Comparison of ENCODE assay signal across 31 cellular contexts in the genomic region with DNA sequence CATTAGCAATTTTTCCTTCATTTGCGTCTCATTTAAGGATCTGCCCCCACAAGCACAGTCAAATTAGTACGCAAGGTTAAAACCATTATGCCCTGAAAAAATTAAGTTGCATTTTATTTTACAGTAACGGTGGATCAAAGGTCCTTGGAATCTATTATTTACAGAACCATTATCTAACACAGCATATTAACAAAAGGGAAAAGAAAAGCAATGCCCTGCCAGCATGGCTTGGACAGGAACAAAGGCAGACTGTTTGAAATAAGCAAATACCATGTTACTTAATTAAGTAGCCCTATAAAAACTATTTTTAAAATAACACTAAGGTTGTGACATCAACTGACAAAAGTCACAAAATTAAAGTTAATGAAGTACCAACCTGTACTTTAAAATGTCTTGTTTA.
DNase-seq lines count a peak whose midpoint lies in the region; ATAC-seq, FAIRE-seq and TF ChIP-seq lines count a peak whose summit lies in the region.
"Had no signal": no experiment of that assay in that cellular context is flagged by ENCODE, and none has a peak within 500 bp of the region (broad histone marks: within the 10 kb centered on the region; RNA-seq: fewer than 3 reads in every experiment).

No MANE protein-coding gene starts in this region.

- BruUV-seq in HepG2 (replicated peaks; lab: Mats Ljungman, UMichigan): no TSS peak

- no peaks in the 10 kb centered on the region for H3K36me3 Mint-ChIP-seq in activated CD4-positive, alpha-beta memory T cell treated with anti-CD3 and anti-CD28 coated beads, Interleukin-2, amount 10 ng/mL, durations not matched to agents 7 days and 5 days (ENCODE audit: low read depth)

- POLR2A ChIA-PET in HepG2 (lab: Yijun Ruan, JAX): no interaction called here
- POLR2A ChIA-PET in activated CD4-positive, alpha-beta memory T cell treated with anti-CD3 and anti-CD28 coated beads, Interleukin-2, amount 10 ng/mL, durations not matched to agents 7 days and 5 days (lab: Charles Lee): no interaction called here

- no peaks in the 10 kb centered on the region for H3K27me3 Mint-ChIP-seq in activated CD4-positive, alpha-beta memory T cell treated with anti-CD3 and anti-CD28 coated beads, Interleukin-2, amount 10 ng/mL, durations not matched to agents 7 days and 5 days
- H3K27me3 Mint-ChIP-seq: activated CD8-positive, alpha-beta T cell treated with anti-CD3 and anti-CD28 coated beads for 36 hours; activated naive CD8-positive, alpha-beta T cell; naive B cell; stimulated activated memory B cell treated with anti-CD40 and anti-IgM and Interleukin-4, amounts not matched to agents 10 μg/mL and 1 μg/mL and 100 μg/mL, for 72 hours had no signal

- intact Hi-C loops in HepG2 (cut with micrococcal nuclease; ENCODE audit: unreplicated experiment): loop anchor here (5.0 to 10.0 kb wide), 4 partner anchors 48 to 360 kb away; partner anchors contain the start of gene SOBP
- intact Hi-C loops in right lobe of liver (cut with DNase I): no loop called here

- H3K4me1 Mint-ChIP-seq in activated CD4-positive, alpha-beta memory T cell treated with anti-CD3 and anti-CD28 coated beads, Interleukin-2, amount 10 ng/mL, durations not matched to agents 7 days and 5 days: no peaks in the 10 kb centered on the region

- no peak for TF ChIP-seq POLR2A in HepG2 (IDR thresholded peaks at IDR 0.05; ENCODE audit: insufficient read depth in 1 of 2, low read depth in 2 of 2, low read length in 2 of 2)
- no peak for TF ChIP-seq POLR2A in right lobe of liver (IDR thresholded peaks at IDR 0.05)

- FAIRE-seq in HepG2 (lab: Jason Lieb, UNC): peak; percentile 76
- FAIRE-seq: bronchial epithelial cell, GM12892, HTR-8/SVneo had no signal

- H3K27me3 ChIP-seq in HepG2 (ENCODE audit: control insufficient read depth in 1 of 2, insufficient read depth in 2 of 2, low read length in 2 of 2): no peaks in the 10 kb centered on the region
- H3K27me3 ChIP-seq in right lobe of liver: no peaks in the 10 kb centered on the region
- H3K27me3 ChIP-seq: MG63 had no signal

- H3K36me3 ChIP-seq in HepG2 (replicated peaks in 1 of 2; ENCODE audit: control insufficient read depth in 1 of 2, insufficient read depth in 2 of 2, low read length in 2 of 2) (no peaks in the 10 kb centered on the region), right lobe of liver (no peaks in the 10 kb centered on the region)
- H3K36me3 ChIP-seq: lower lobe of right lung, MG63 had no signal

- H3K4me3 ChIP-seq in HepG2 (replicated peaks in 1 of 3; ENCODE audit: insufficient read depth in 1 of 3, low read depth in 2 of 3, low read length in 3 of 3) (peak overlapping the region in 2 of 3 experiments; percentile 5 to 30; a peak in 1 of 6 replicates), right lobe of liver (no peak overlapping the region)
- H3K4me3 ChIP-seq: lower lobe of right lung, MG63, skin epidermis had no signal

- H3K27ac ChIP-seq in HepG2 (ENCODE audit: extremely low read length, insufficient read depth, low read length) (peak overlapping the region; percentile 57), right lobe of liver (no peak overlapping the region)
- H3K27ac ChIP-seq: epithelial cell of prostate, lower lobe of right lung, skin epidermis had no signal

- no peak for TF ChIP-seq EP300 in HepG2 (IDR thresholded peaks at IDR 0.05; ENCODE audit: low read depth in 2 of 2, low read length in 2 of 2)
- TF ChIP-seq EP300 in HepG2 (CRISPR knock-in tag; IDR thresholded peaks at IDR 0.05; ENCODE audit: borderline replicate concordance): no peak

- no peak for TF ChIP-seq RAD21 in HepG2 (CRISPR knock-in tag; IDR thresholded peaks at IDR 0.05)

- 47% methylated on average over 3 of the region's 3 CpGs for WGBS in HepG2 (ENCODE audit: low lambda C conversion rate)
- WGBS in right lobe of liver (ENCODE audit: insufficient coverage, low coverage, low lambda C conversion rate, missing lambda C conversion rate): 63% methylated on average over 3 of the region's 3 CpGs

- CTCF ChIA-PET in HepG2 (lab: Yijun Ruan, JAX; ENCODE audit: low intra/inter-chr PET ratio, low total read pairs): no interaction called here
- CTCF ChIA-PET in activated CD4-positive, alpha-beta memory T cell treated with anti-CD3 and anti-CD28 coated beads, Interleukin-2, amount 10 ng/mL, durations not matched to agents 7 days and 5 days (lab: Charles Lee): no interaction called here

- peak; percentile 80 for ATAC-seq in HepG2
- ATAC-seq in right lobe of liver: no peak
- ATAC-seq: activated CD8-positive, alpha-beta T cell treated with anti-CD3 and anti-CD28 coated beads for 36 hours; lower lobe of right lung; stimulated activated memory B cell treated with anti-CD40 and anti-IgM and Interleukin-4, amounts not matched to agents 10 μg/mL and 1 μg/mL and 100 μg/mL, for 72 hours had no signal

- TF ChIP-seq CTCF in HepG2 (CRISPR knock-in tag; IDR thresholded peaks at IDR 0.05): no peak
- TF ChIP-seq CTCF in right lobe of liver (IDR thresholded peaks at IDR 0.05): no peak

- no peak overlapping the region for H3K4me3 Mint-ChIP-seq in activated CD4-positive, alpha-beta memory T cell treated with anti-CD3 and anti-CD28 coated beads, Interleukin-2, amount 10 ng/mL, durations not matched to agents 7 days and 5 days
- H3K4me3 Mint-ChIP-seq: activated CD8-positive, alpha-beta T cell treated with anti-CD3 and anti-CD28 coated beads for 36 hours; activated naive CD8-positive, alpha-beta T cell; naive B cell; stimulated activated memory B cell treated with anti-CD40 and anti-IgM and Interleukin-4, amounts not matched to agents 10 μg/mL and 1 μg/mL and 100 μg/mL, for 72 hours had no signal

- H3K9me3 ChIP-seq in HepG2 (ENCODE audit: low read length) (no peaks in the 10 kb centered on the region), right lobe of liver (no peaks in the 10 kb centered on the region)
- H3K9me3 ChIP-seq: lower lobe of right lung, MG63 had no signal

- in situ Hi-C loops in HepG2 (cut with HindIII; ENCODE audit: extremely low pct_ligation_motif_present, low pct_unique_long_range_greater_than_20kb): loop anchor here (10.0 kb wide), 1 partner anchor 140 kb away; the partner anchor contains the start of gene PDSS2

- no peaks in the 10 kb centered on the region for H3K79me2 ChIP-seq in HepG2 (ENCODE audit: insufficient read depth, low read length)

- H2AFZ ChIP-seq in HepG2 (ENCODE audit: low read length): no peak overlapping the region

- H3K4me2 ChIP-seq in HepG2 (ENCODE audit: low read depth, low read length): peak overlapping the region; percentile 59

- peaks cover 27% of the 10 kb centered on the region for H3K4me1 ChIP-seq in HepG2 (ENCODE audit: insufficient read depth, low read length)
- peaks cover 0 to 12% (median 0%) of the 10 kb centered on the region in 4 donors for H3K4me1 ChIP-seq in right lobe of liver

- no peaks in the 10 kb centered on the region for H4K20me1 ChIP-seq in HepG2 (ENCODE audit: insufficient read depth, low read length)

- H3K9me3 Mint-ChIP-seq in activated CD4-positive, alpha-beta memory T cell treated with anti-CD3 and anti-CD28 coated beads, Interleukin-2, amount 10 ng/mL, durations not matched to agents 7 days and 5 days: no peaks in the 10 kb centered on the region
- H3K9me3 Mint-ChIP-seq: activated CD8-positive, alpha-beta T cell treated with anti-CD3 and anti-CD28 coated beads for 36 hours had no signal

- H3K27ac Mint-ChIP-seq in activated CD4-positive, alpha-beta memory T cell treated with anti-CD3 and anti-CD28 coated beads, Interleukin-2, amount 10 ng/mL, durations not matched to agents 7 days and 5 days: no peak overlapping the region
- H3K27ac Mint-ChIP-seq: activated CD8-positive, alpha-beta T cell treated with anti-CD3 and anti-CD28 coated beads for 36 hours; activated naive CD8-positive, alpha-beta T cell; naive B cell; stimulated activated memory B cell treated with anti-CD40 and anti-IgM and Interleukin-4, amounts not matched to agents 10 μg/mL and 1 μg/mL and 100 μg/mL, for 72 hours had no signal

- 0 out of 2 replicates have a peak overlapping the region, but pooled peaks have one; percentile 15 for H3K9ac ChIP-seq in HepG2 (ENCODE audit: insufficient read depth, low read depth, low read length)

- DNase-seq in HepG2 (ENCODE audit: low spot score) (peak; percentile 87), right lobe of liver (no peak), NCI-H1930 (lab: John Stamatoyannopoulos, UW) (peak; percentile 79 to 92), NCI-H774 (lab: John Stamatoyannopoulos, UW) (peak; percentile 85), retina (peak; percentile 73), nucleus accumbens (lab: John Stamatoyannopoulos, UW) (no peak), activated gamma-delta T cell (lab: John Stamatoyannopoulos, UW) (no peak)
- no peak for DNase-seq in activated CD4-positive, alpha-beta memory T cell treated with anti-CD3 and anti-CD28 coated beads, Interleukin-2, amount 10 ng/mL, durations not matched to agents 7 days and 5 days
- DNase-seq: activated CD4-positive, alpha-beta T cell treated with anti-CD3 and anti-CD28 coated beads for 1 hour; activated CD8-positive, alpha-beta memory T cell treated with anti-CD3 and anti-CD28 coated beads, Interleukin-2, amount 50 U/mL, for 48 hours; activated CD8-positive, alpha-beta T cell treated with anti-CD3 and anti-CD28 coated beads for 36 hours; anterior cingulate cortex; hippocampal formation; KBM-7; lower lobe of right lung; MG63; midbrain; naive B cell; NCI-H187; NCI-H524; SHP77 treated with DMSO at 0.1 percent for 48 hours; substantia nigra; T-helper 2 cell; trophoblast cell had no signal

TF ChIP-seq in HepG2, 621 proteins besides CTCF, POLR2A, EP300 and RAD21 (continues in another document):
- TF ChIP-seq ZNF550 (CRISPR knock-in tag; IDR thresholded peaks at IDR 0.05; ENCODE audit: borderline replicate concordance): no peak
- TF ChIP-seq CEBPG (CRISPR knock-in tag; IDR thresholded peaks at IDR 0.05): peak; percentile 36; the same call in 1 of the 2 replicates
- no peak for TF ChIP-seq ZMYM4 (CRISPR knock-in tag; IDR thresholded peaks at IDR 0.05)
- no peak for TF ChIP-seq DBP (CRISPR knock-in tag; IDR thresholded peaks at IDR 0.05; ENCODE audit: not compliant biosample characterization)
- TF ChIP-seq SMAD1 (CRISPR knock-in tag; IDR thresholded peaks at IDR 0.05; ENCODE audit: borderline replicate concordance, low read depth): no peak
- no peak for TF ChIP-seq ZNF777 (CRISPR knock-in tag; IDR thresholded peaks at IDR 0.05)
- no peak for TF ChIP-seq ZNF616 (CRISPR knock-in tag; IDR thresholded peaks at IDR 0.05; ENCODE audit: low read depth)

Comparison
In these comparisons a context has a peak if more than half of its experiments do, and no peak if none do; other contexts are left out.
1. DNase-seq: peak in HepG2 (single experiment), NCI-H1930 (2 of 2), NCI-H774 (single experiment) and retina (single experiment); none in right lobe of liver (0 of 3), activated CD4-positive, alpha-beta memory T cell treated with anti-CD3 and anti-CD28 coated beads, Interleukin-2, amount 10 ng/mL, durations not matched to agents 7 days and 5 days (single experiment), nucleus accumbens (0 of 56) and activated gamma-delta T cell (single experiment).
2. H3K4me3 ChIP-seq: peak in HepG2 (2 of 3); none in right lobe of liver (0 of 3).